Comparison of ENCODE assay signal across 14 cellular contexts in the genomic region with DNA sequence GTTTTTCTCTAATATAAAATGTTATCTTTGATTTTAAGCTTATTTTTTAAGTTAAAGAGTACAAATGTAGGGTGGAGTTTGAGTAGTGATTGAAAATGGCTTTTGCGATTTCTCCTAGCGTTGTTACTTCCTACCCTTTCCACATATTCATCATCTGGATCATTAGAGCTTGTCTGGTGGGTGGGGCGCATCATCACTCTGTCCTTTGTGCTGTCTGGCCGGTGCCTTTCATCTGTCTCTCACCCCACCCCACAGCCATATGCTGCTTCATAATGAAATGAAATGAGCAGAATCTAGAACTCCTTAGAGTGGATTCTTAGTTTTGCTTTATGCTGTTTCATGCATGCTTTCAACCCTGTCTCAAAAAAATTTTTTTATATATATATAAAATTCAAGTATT. TPM values are rescaled to one million over a fixed set of nuclear protein-coding genes. Genes with fewer than 3 reads are reported as not detected.
DNase-seq lines count a peak whose midpoint lies in the region; ATAC-seq and TF ChIP-seq lines count a peak whose summit lies in the region.
"Had no signal": no experiment of that assay in that cellular context is flagged by ENCODE, and none has a peak within 500 bp of the region (broad histone marks: within the 10 kb centered on the region; RNA-seq: fewer than 3 reads in every experiment).

No MANE protein-coding gene starts in this region.

- no peak overlapping the region for H3K9ac ChIP-seq in OCI-LY3 (ENCODE audit: low read length)

- H3K4me1 ChIP-seq in OCI-LY3 (ENCODE audit: low read length) = peaks cover 32% of the 10 kb centered on the region
- H3K4me1 ChIP-seq: SJSA1 had no signal

- intact Hi-C loops in activated CD4-positive, alpha-beta T cell treated with anti-CD3 and anti-CD28 coated beads for 36 hours (cut with DNase I, micrococcal nuclease) = no loop called here
- intact Hi-C loops in activated naive CD4-positive, alpha-beta T cell treated with anti-CD3 and anti-CD28 coated beads for 36 hours (cut with micrococcal nuclease) = no loop called here

- H3K27me3 ChIP-seq in OCI-LY3 (ENCODE audit: low read depth, low read length) = no peaks in the 10 kb centered on the region
- H3K27me3 ChIP-seq: SJSA1 had no signal

- H3K9me3 ChIP-seq in OCI-LY3 (ENCODE audit: insufficient read depth, low read length) = no peaks in the 10 kb centered on the region
- H3K9me3 ChIP-seq: SJSA1 had no signal

- H3K4me3 ChIP-seq in OCI-LY3 (ENCODE audit: low read length) = no peak overlapping the region
- H3K4me3 ChIP-seq: GM23338, SJSA1 had no signal

- H4K20me1 ChIP-seq in OCI-LY3 (ENCODE audit: insufficient read depth, low read length) = no peaks in the 10 kb centered on the region

- peaks cover 43% of the 10 kb centered on the region for H3K36me3 ChIP-seq in OCI-LY3 (replicated peaks; ENCODE audit: low read depth, low read length)

- peaks cover 2% of the 10 kb centered on the region for H3K4me1 Mint-ChIP-seq in activated CD4-positive, alpha-beta T cell treated with anti-CD3 and anti-CD28 coated beads for 36 hours
- H3K4me1 Mint-ChIP-seq in activated CD4-positive, alpha-beta T cell treated with anti-CD3 and anti-CD28 coated beads, Interleukin-2, amount 10 ng/mL, durations not matched to agents 7 days and 5 days = no peaks in the 10 kb centered on the region
- H3K4me1 Mint-ChIP-seq in activated naive CD4-positive, alpha-beta T cell treated with anti-CD3 and anti-CD28 coated beads for 36 hours (ENCODE audit: low read depth) = peaks cover 2% of the 10 kb centered on the region
- H3K4me1 Mint-ChIP-seq: GM23338, IgD-negative memory B cell had no signal

- peak; percentile 14 for DNase-seq in activated CD4-positive, alpha-beta T cell treated with anti-CD3 and anti-CD28 coated beads for 36 hours
- DNase-seq in activated CD4-positive, alpha-beta T cell treated with anti-CD3 and anti-CD28 coated beads, Interleukin-2, amount 10 ng/mL, durations not matched to agents 7 days and 5 days = no peak
- DNase-seq in ecto neural progenitor cell (ENCODE audit: low spot score) (peak; percentile 18), ureter (ENCODE audit: low spot score) (peak; percentile 9), NCI-H1436 treated with DMSO at 0.1 percent for 48 hours (lab: John Stamatoyannopoulos, UW) (no peak)
- no peak for DNase-seq in activated naive CD4-positive, alpha-beta T cell treated with anti-CD3 and anti-CD28 coated beads for 36 hours
- DNase-seq: DMS79 treated with DMSO at 0.1 percent for 48 hours, NCI-H1417, NCI-H2107 had no signal

- H3K4me3 Mint-ChIP-seq in activated CD4-positive, alpha-beta T cell treated with anti-CD3 and anti-CD28 coated beads for 36 hours = no peak overlapping the region
- no peak overlapping the region for H3K4me3 Mint-ChIP-seq in activated CD4-positive, alpha-beta T cell treated with anti-CD3 and anti-CD28 coated beads, Interleukin-2, amount 10 ng/mL, durations not matched to agents 7 days and 5 days
- H3K4me3 Mint-ChIP-seq in activated naive CD4-positive, alpha-beta T cell treated with anti-CD3 and anti-CD28 coated beads for 36 hours = no peak overlapping the region
- H3K4me3 Mint-ChIP-seq: GM23338, IgD-negative memory B cell had no signal

- ATAC-seq in activated CD4-positive, alpha-beta T cell treated with anti-CD3 and anti-CD28 coated beads for 36 hours = no peak
- ATAC-seq in GM18520 (IDR thresholded peaks at IDR 0.05; ENCODE audit: unreplicated experiment) = no peak
- ATAC-seq: GM23338 had no signal

- no peaks in the 10 kb centered on the region for H3K27me3 Mint-ChIP-seq in activated CD4-positive, alpha-beta T cell treated with anti-CD3 and anti-CD28 coated beads for 36 hours
- H3K27me3 Mint-ChIP-seq in activated CD4-positive, alpha-beta T cell treated with anti-CD3 and anti-CD28 coated beads, Interleukin-2, amount 10 ng/mL, durations not matched to agents 7 days and 5 days = no peaks in the 10 kb centered on the region
- no peaks in the 10 kb centered on the region for H3K27me3 Mint-ChIP-seq in activated naive CD4-positive, alpha-beta T cell treated with anti-CD3 and anti-CD28 coated beads for 36 hours (ENCODE audit: low read depth)
- H3K27me3 Mint-ChIP-seq: IgD-negative memory B cell had no signal

- peak overlapping the region; percentile 30 for H3K4me2 ChIP-seq in OCI-LY3 (ENCODE audit: low read length)
- H3K4me2 ChIP-seq: GM23338 had no signal

- H3K79me2 ChIP-seq in OCI-LY3 (ENCODE audit: low read length) = peaks cover 5% of the 10 kb centered on the region; the same call in 1 of the 2 replicates

- peak overlapping the region; percentile 25; the same call in 1 of the 2 replicates for H3K27ac ChIP-seq in OCI-LY3 (ENCODE audit: low read length)
- H3K27ac ChIP-seq: SJSA1 had no signal

- H3K27ac Mint-ChIP-seq in activated CD4-positive, alpha-beta T cell treated with anti-CD3 and anti-CD28 coated beads for 36 hours = no peak overlapping the region
- H3K27ac Mint-ChIP-seq in activated CD4-positive, alpha-beta T cell treated with anti-CD3 and anti-CD28 coated beads, Interleukin-2, amount 10 ng/mL, durations not matched to agents 7 days and 5 days = no peak overlapping the region
- H3K27ac Mint-ChIP-seq in activated naive CD4-positive, alpha-beta T cell treated with anti-CD3 and anti-CD28 coated beads for 36 hours = no peak overlapping the region
- H3K27ac Mint-ChIP-seq: GM23338 had no signal

- CTCF ChIA-PET in activated CD4-positive, alpha-beta T cell treated with anti-CD3 and anti-CD28 coated beads for 36 hours (lab: Charles Lee) = no interaction called here
- CTCF ChIA-PET in activated CD4-positive, alpha-beta T cell treated with anti-CD3 and anti-CD28 coated beads, Interleukin-2, amount 10 ng/mL, durations not matched to agents 7 days and 5 days (lab: Charles Lee) = no interaction called here
- CTCF ChIA-PET in activated naive CD4-positive, alpha-beta T cell treated with anti-CD3 and anti-CD28 coated beads for 36 hours (lab: Charles Lee) = no interaction called here

- POLR2A ChIA-PET in activated CD4-positive, alpha-beta T cell treated with anti-CD3 and anti-CD28 coated beads for 36 hours (lab: Charles Lee) = no interaction called here
- POLR2A ChIA-PET in activated CD4-positive, alpha-beta T cell treated with anti-CD3 and anti-CD28 coated beads, Interleukin-2, amount 10 ng/mL, durations not matched to agents 7 days and 5 days (lab: Charles Lee) = no interaction called here

- H2AFZ ChIP-seq in OCI-LY3 (ENCODE audit: low read depth, low read length) = no peak overlapping the region
- H2AFZ ChIP-seq: GM23338 had no signal

- peaks cover 44% of the 10 kb centered on the region for H3K36me3 Mint-ChIP-seq in activated CD4-positive, alpha-beta T cell treated with anti-CD3 and anti-CD28 coated beads for 36 hours (ENCODE audit: low read depth)
- H3K36me3 Mint-ChIP-seq in activated CD4-positive, alpha-beta T cell treated with anti-CD3 and anti-CD28 coated beads, Interleukin-2, amount 10 ng/mL, durations not matched to agents 7 days and 5 days (ENCODE audit: low read depth) = peaks cover 37% of the 10 kb centered on the region
- peaks cover 38% of the 10 kb centered on the region for H3K36me3 Mint-ChIP-seq in activated naive CD4-positive, alpha-beta T cell treated with anti-CD3 and anti-CD28 coated beads for 36 hours (ENCODE audit: low read depth)

- H3K9me3 Mint-ChIP-seq in activated CD4-positive, alpha-beta T cell treated with anti-CD3 and anti-CD28 coated beads for 36 hours (ENCODE audit: low read depth) = no peaks in the 10 kb centered on the region
- no peaks in the 10 kb centered on the region for H3K9me3 Mint-ChIP-seq in activated CD4-positive, alpha-beta T cell treated with anti-CD3 and anti-CD28 coated beads, Interleukin-2, amount 10 ng/mL, durations not matched to agents 7 days and 5 days
- no peaks in the 10 kb centered on the region for H3K9me3 Mint-ChIP-seq in activated naive CD4-positive, alpha-beta T cell treated with anti-CD3 and anti-CD28 coated beads for 36 hours
- H3K9me3 Mint-ChIP-seq: GM23338, IgD-negative memory B cell had no signal

- TF ChIP-seq CTCF in OCI-LY3 (IDR thresholded peaks at IDR 0.05; ENCODE audit: low read depth, low read length) = no peak

RNA-seq across cellular contexts. Expression of a gene that starts 44.3 kb away (rescaled TPM):
- total RNA-seq in activated CD4-positive, alpha-beta T cell treated with anti-CD3 and anti-CD28 coated beads for 36 hours = 100 to 1,000 TPM; 109 to 132 TPM
- total RNA-seq in activated CD4-positive, alpha-beta T cell treated with anti-CD3 and anti-CD28 coated beads, Interleukin-2, amount 10 ng/mL, durations not matched to agents 7 days and 5 days = 100 to 1,000 TPM; 106 to 113 TPM
- total RNA-seq in ureter = 113 TPM
- total RNA-seq in activated naive CD4-positive, alpha-beta T cell treated with anti-CD3 and anti-CD28 coated beads for 36 hours = 100 to 1,000 TPM; 106 to 119 TPM

Comparison
In these comparisons a context has a peak if more than half of its experiments do, and no peak if none do; other contexts are left out.
1. DNase-seq: peak in activated CD4-positive, alpha-beta T cell treated with anti-CD3 and anti-CD28 coated beads for 36 hours (single experiment), ecto neural progenitor cell (single experiment) and ureter (single experiment); none in activated CD4-positive, alpha-beta T cell treated with anti-CD3 and anti-CD28 coated beads, Interleukin-2, amount 10 ng/mL, durations not matched to agents 7 days and 5 days (single experiment), activated naive CD4-positive, alpha-beta T cell treated with anti-CD3 and anti-CD28 coated beads for 36 hours (single experiment) and NCI-H1436 treated with DMSO at 0.1 percent for 48 hours (single experiment).